ENCODE assay signal across 16 cellular contexts in the genomic region with DNA sequence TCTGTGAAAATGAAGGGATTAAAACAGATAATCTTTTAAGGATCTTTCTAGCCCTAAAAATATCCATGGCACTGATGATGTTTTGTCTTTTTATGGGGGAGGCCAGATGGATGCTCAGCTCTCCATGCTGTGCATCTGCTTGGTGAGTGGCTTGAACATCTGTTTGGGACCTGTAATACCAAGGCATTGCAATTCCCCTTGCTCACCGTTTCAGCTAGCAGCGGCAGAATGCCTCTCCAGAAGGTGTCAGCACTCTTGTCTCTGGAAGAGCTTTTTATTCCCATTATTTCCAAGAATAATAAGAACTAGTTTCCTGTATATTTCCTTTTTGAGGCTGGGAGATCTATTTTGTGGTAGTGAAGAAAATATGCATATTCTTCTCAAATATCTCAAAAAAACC.
DNase-seq lines count a peak whose midpoint lies in the region; ATAC-seq and TF ChIP-seq lines count a peak whose summit lies in the region.
"Had no signal": no experiment of that assay in that cellular context is flagged by ENCODE, and none has a peak within 500 bp of the region (broad histone marks: within the 10 kb centered on the region; RNA-seq: fewer than 3 reads in every experiment).

No MANE protein-coding gene starts in this region.

- H3K27ac Mint-ChIP-seq in brain: peak overlapping the region in 4 of 5 experiments; percentile 59 to 94 (median 92)
- H3K27ac Mint-ChIP-seq: activated CD4-positive, alpha-beta memory T cell treated with anti-CD3 and anti-CD28 coated beads, Interleukin-2, amount 10 ng/mL, durations not matched to agents 7 days and 5 days; activated T-helper 1 cell treated with anti-CD3 and anti-CD28 coated beads, Interleukin-12 subunit alpha, Interleukin-12 subunit beta, Interleukin-2, Interleukin-4 antibody, amounts not matched to agents 30 ng/mL and 10 ng/mL and 1 ng/mL, durations not matched to agents 14 hours and 24 hours and 36 hours had no signal

- peaks cover 29% of the 10 kb centered on the region for H3K4me1 ChIP-seq in BE2C
- H3K4me1 ChIP-seq: left lung, prostate gland had no signal

- peaks cover 0 to 3% (median 2%) of the 10 kb centered on the region in 5 experiments for H3K9me3 Mint-ChIP-seq in brain
- H3K9me3 Mint-ChIP-seq: activated CD4-positive, alpha-beta memory T cell treated with anti-CD3 and anti-CD28 coated beads, Interleukin-2, amount 10 ng/mL, durations not matched to agents 7 days and 5 days; activated T-helper 1 cell treated with anti-CD3 and anti-CD28 coated beads, Interleukin-12 subunit alpha, Interleukin-12 subunit beta, Interleukin-2, Interleukin-4 antibody, amounts not matched to agents 30 ng/mL and 10 ng/mL and 1 ng/mL, durations not matched to agents 14 hours and 24 hours and 36 hours had no signal

- peak overlapping the region in 3 of 5 experiments; percentile 33 to 35 (median 34) for H3K4me3 Mint-ChIP-seq in brain
- H3K4me3 Mint-ChIP-seq: activated CD4-positive, alpha-beta memory T cell treated with anti-CD3 and anti-CD28 coated beads, Interleukin-2, amount 10 ng/mL, durations not matched to agents 7 days and 5 days; activated T-helper 1 cell treated with anti-CD3 and anti-CD28 coated beads, Interleukin-12 subunit alpha, Interleukin-12 subunit beta, Interleukin-2, Interleukin-4 antibody, amounts not matched to agents 30 ng/mL and 10 ng/mL and 1 ng/mL, durations not matched to agents 14 hours and 24 hours and 36 hours had no signal

- H3K27me3 ChIP-seq in BE2C: no peaks in the 10 kb centered on the region
- H3K27me3 ChIP-seq: hepatocyte, suprapubic skin had no signal

- no peaks in the 10 kb centered on the region for H3K9me3 ChIP-seq in BE2C
- H3K9me3 ChIP-seq: left lung, prostate gland, suprapubic skin had no signal

- peaks cover 52% of the 10 kb centered on the region for H3K4me1 Mint-ChIP-seq in brain
- H3K4me1 Mint-ChIP-seq: activated CD4-positive, alpha-beta memory T cell treated with anti-CD3 and anti-CD28 coated beads, Interleukin-2, amount 10 ng/mL, durations not matched to agents 7 days and 5 days had no signal

- ATAC-seq in left lobe of liver (peak; percentile 30), GM18907 (IDR thresholded peaks at IDR 0.05; ENCODE audit: unreplicated experiment) (no peak), GM18498 (IDR thresholded peaks at IDR 0.05; ENCODE audit: unreplicated experiment) (no peak)
- ATAC-seq: left lung had no signal

- H3K36me3 Mint-ChIP-seq in brain: peaks cover 12% of the 10 kb centered on the region

- TF ChIP-seq CTCF in BE2C (IDR thresholded peaks at IDR 0.05; ENCODE audit: low read depth, low read length): 0 out of 2 replicates have a peak, but pooled peaks have one; percentile 8
- TF ChIP-seq CTCF in brain (conservative IDR thresholded peaks at IDR 0.05): no peak

- H3K36me3 ChIP-seq in BE2C: no peaks in the 10 kb centered on the region
- H3K36me3 ChIP-seq: left lung, prostate gland, suprapubic skin had no signal

- no peak for DNase-seq in BE2C
- peak; percentile 84 for DNase-seq in NCI-H1694 (lab: John Stamatoyannopoulos, UW)
- DNase-seq in left lobe of liver (ENCODE audit: low spot score): no peak
- no peak for DNase-seq in superior temporal gyrus (ENCODE audit: extremely low spot score)
- no peak for DNase-seq in effector CD4-positive, alpha-beta T cell
- DNase-seq: ACHN; activated CD4-positive, alpha-beta memory T cell treated with anti-CD3 and anti-CD28 coated beads, Interleukin-2, amount 10 ng/mL, durations not matched to agents 7 days and 5 days; left lung had no signal

- H3K4me3 ChIP-seq in BE2C (ENCODE audit: low read depth, low read length): no peak overlapping the region
- H3K4me3 ChIP-seq: coronary artery, hepatocyte, left lung, prostate gland, suprapubic skin had no signal

- H3K27me3 Mint-ChIP-seq in brain: peaks cover 3% of the 10 kb centered on the region
